ENCODE assay signal across 25 cellular contexts in the genomic region with DNA sequence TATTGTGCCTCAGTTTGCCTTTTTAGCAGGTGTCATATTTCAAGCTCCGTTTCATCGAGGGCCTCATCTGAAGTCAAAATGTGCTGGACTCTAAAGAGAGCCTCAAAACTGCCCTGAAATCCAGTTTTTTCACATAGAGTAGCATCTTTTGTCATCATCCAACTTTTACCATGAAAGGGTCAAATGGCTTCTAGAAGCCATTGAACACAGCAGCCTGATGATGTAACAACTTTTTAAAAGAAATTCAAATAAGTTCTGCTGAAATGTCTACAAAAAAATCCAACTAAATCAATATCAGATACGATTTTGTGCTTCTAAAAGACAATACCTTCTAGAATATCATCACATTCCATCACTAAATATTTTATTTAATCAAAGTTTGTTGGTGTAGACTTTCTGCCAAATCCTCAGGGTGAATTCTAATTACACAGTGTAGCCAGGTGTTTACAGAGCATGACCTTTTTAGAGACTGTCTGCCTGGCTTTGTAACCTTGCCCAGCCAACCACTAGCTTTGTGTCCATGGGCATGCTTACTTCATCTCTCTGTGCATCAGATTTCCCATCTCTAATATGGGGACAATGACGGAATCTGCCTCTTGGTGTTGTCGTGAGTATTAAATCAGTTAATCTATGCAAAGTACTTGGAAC.
DNase-seq lines count a peak whose midpoint lies in the region; TF ChIP-seq lines count a peak whose summit lies in the region.
"Had no signal": no experiment of that assay in that cellular context is flagged by ENCODE, and none has a peak within 500 bp of the region (broad histone marks: within the 10 kb centered on the region; RNA-seq: fewer than 3 reads in every experiment).

No MANE protein-coding gene starts in this region.

- no peaks in the 10 kb centered on the region for H4K20me1 ChIP-seq in neural progenitor cell (ENCODE audit: low read depth)

- peaks cover 6% of the 10 kb centered on the region for H3K9me3 Mint-ChIP-seq in neural progenitor cell

- DNase-seq in HuH-7 (ENCODE audit: low spot score) = peak; percentile 20
- peak; percentile 30 to 52 for DNase-seq in SJCRH30
- no peak for DNase-seq in neural progenitor cell (ENCODE audit: low spot score)
- no peak for DNase-seq in NCI-H2029 treated with DMSO at 0.1 percent for 48 hours (lab: John Stamatoyannopoulos, UW)
- no peak for DNase-seq in germinal center (ENCODE audit: low spot score)
- no peak for DNase-seq in anterior cingulate cortex (lab: John Stamatoyannopoulos, UW)
- DNase-seq: ACHN, BE2C, Calu3, DMS79 treated with DMSO at 0.1 percent for 48 hours, GF-D8, GM23248, H7, IMR-90, KG1, NCI-H1048, NCI-H1417 treated with DMSO at 0.1 percent for 48 hours, NCI-H1694 treated with DMSO at 0.1 percent for 48 hours, NCI-H2081 treated with DMSO at 0.1 percent for 48 hours, NCI-H2171, NCI-H226, NCI-H510A treated with DMSO at 0.1 percent for 48 hours, NCI-H774, T-helper 1 cell had no signal

- H3K27ac Mint-ChIP-seq in neural progenitor cell = peak overlapping the region; percentile 68

- H3K27ac ChIP-seq in C4-2B (peak overlapping the region; percentile 64; the same call in 1 of the 2 replicates), SJCRH30 (peak overlapping the region; percentile 24; the same call in 1 of the 2 replicates), neural progenitor cell (no peak overlapping the region)
- H3K27ac ChIP-seq: GM23248 had no signal

- H3F3A ChIP-seq in neural progenitor cell (ENCODE audit: low read depth) = peaks cover 13% of the 10 kb centered on the region

- H3K27me3 ChIP-seq in SJCRH30 = no peaks in the 10 kb centered on the region
- H3K27me3 ChIP-seq in neural progenitor cell = no peaks in the 10 kb centered on the region
- H3K27me3 ChIP-seq: BE2C had no signal

- peaks cover 35% of the 10 kb centered on the region for H3K4me1 Mint-ChIP-seq in neural progenitor cell

- H3K4me1 ChIP-seq in SJCRH30 (peaks cover 63% of the 10 kb centered on the region), neural progenitor cell (peaks cover 25% of the 10 kb centered on the region)

- no peak overlapping the region for H3K4me2 ChIP-seq in neural progenitor cell

- H2AFZ ChIP-seq in neural progenitor cell (replicated peaks) = no peak overlapping the region
- H2AFZ ChIP-seq: GM23248 had no signal

- TF ChIP-seq CTCF in C4-2B (conservative IDR thresholded peaks at IDR 0.05) = no peak; the same call in 1 of the 2 replicates
- TF ChIP-seq CTCF in neural progenitor cell (IDR thresholded peaks at IDR 0.05) = no peak

- H3K79me2 ChIP-seq in neural progenitor cell (ENCODE audit: low read depth) = no peaks in the 10 kb centered on the region

- H3K4me3 Mint-ChIP-seq in neural progenitor cell = no peak overlapping the region

- no peak overlapping the region for H3K9ac ChIP-seq in neural progenitor cell
- H3K9ac ChIP-seq: GM23248 had no signal

- H3K36me3 Mint-ChIP-seq in neural progenitor cell = no peaks in the 10 kb centered on the region

- H3K27me3 Mint-ChIP-seq in neural progenitor cell (ENCODE audit: insufficient read depth, low read depth) = peaks cover 8% of the 10 kb centered on the region

- H3K9me3 ChIP-seq in SJCRH30 (replicated peaks) (peaks cover 8% of the 10 kb centered on the region), neural progenitor cell (ENCODE audit: low read depth) (no peaks in the 10 kb centered on the region)
- H3K9me3 ChIP-seq: BE2C had no signal

- H3K36me3 ChIP-seq in SJCRH30 = no peaks in the 10 kb centered on the region
- H3K36me3 ChIP-seq in neural progenitor cell = no peaks in the 10 kb centered on the region
- H3K36me3 ChIP-seq: BE2C had no signal

- H3K4me3 ChIP-seq in SJCRH30 = no peak overlapping the region
- no peak overlapping the region for H3K4me3 ChIP-seq in neural progenitor cell
- H3K4me3 ChIP-seq: GM23248 had no signal

Comparison
In these comparisons a context has a peak if more than half of its experiments do, and no peak if none do; other contexts are left out.
1. DNase-seq: peak in HuH-7 (single experiment) and SJCRH30 (2 of 2); none in neural progenitor cell (single experiment), NCI-H2029 treated with DMSO at 0.1 percent for 48 hours (single experiment), germinal center (single experiment) and anterior cingulate cortex (0 of 58).